Comparison of ENCODE assay signal across 9 cellular contexts in the genomic region with DNA sequence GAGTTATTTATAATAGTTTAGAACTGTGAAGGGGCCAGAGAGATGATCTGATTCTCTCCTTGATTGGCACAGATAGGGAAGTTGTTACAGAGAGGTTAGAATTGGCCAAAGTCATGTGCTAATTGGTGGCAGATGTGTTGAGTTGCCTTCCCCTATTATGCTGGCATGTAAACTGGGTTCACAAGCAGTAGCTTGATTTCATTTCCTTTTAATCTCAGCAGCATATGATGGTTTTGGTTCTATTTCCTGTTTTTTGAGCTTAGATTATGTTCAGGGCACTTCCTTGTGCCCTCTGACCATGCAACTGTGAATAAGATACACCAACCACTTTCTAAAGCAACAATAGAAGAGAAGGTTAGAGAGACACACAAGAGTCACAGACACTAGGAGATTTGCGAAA. TPM values are rescaled to one million over a fixed set of nuclear protein-coding genes. Genes with fewer than 3 reads are reported as not detected.
DNase-seq lines count a peak whose midpoint lies in the region; ATAC-seq, FAIRE-seq and TF ChIP-seq lines count a peak whose summit lies in the region.
"Had no signal": no experiment of that assay in that cellular context is flagged by ENCODE, and none has a peak within 500 bp of the region (broad histone marks: within the 10 kb centered on the region; RNA-seq: fewer than 3 reads in every experiment).

No MANE protein-coding gene starts in this region.

- TF ChIP-seq CTCF in GM12878 (IDR thresholded peaks at IDR 0.05 in 2 of 3, conservative IDR thresholded peaks at IDR 0.05 in 1 of 3; ENCODE audit: control insufficient read depth in 2 of 3, extremely low read depth in 1 of 3, insufficient read depth in 1 of 3, low read depth in 3 of 3, low read length in 3 of 3): no peak

- ATAC-seq in GM19463 (IDR thresholded peaks at IDR 0.05; ENCODE audit: unreplicated experiment): peak; percentile 82
- ATAC-seq in HG03354 (IDR thresholded peaks at IDR 0.05; ENCODE audit: poor library complexity, severe bottlenecking, unreplicated experiment): peak; percentile 92
- ATAC-seq in GM12878: peak; percentile 89

- POLR2A ChIA-PET in GM12878 (lab: Charles Lee): interaction anchor here (0.8 to 1.1 kb wide), 2 partner anchors 10 to 16 kb away, joined by 3 read pairs; partner anchors contain the start of gene HPS3

- H3K27me3 ChIP-seq in GM12878 (replicated peaks in 1 of 2; ENCODE audit: control insufficient read depth in 2 of 2, insufficient read depth in 2 of 2, low read length in 1 of 2): no peaks in the 10 kb centered on the region

- peak overlapping the region; percentile 5; the same call in 1 of the 2 replicates for H3K4me2 ChIP-seq in GM12878 (ENCODE audit: control insufficient read depth, insufficient read depth)

- DNase-seq in Ammon's horn (ENCODE audit: low spot score) (peak; percentile 48), GM12878 (ENCODE audit: low read depth, low spot score) (no peak), head of caudate nucleus (no peak), NCI-H1436 treated with DMSO at 0.1 percent for 48 hours (lab: John Stamatoyannopoulos, UW) (no peak), activated gamma-delta T cell (lab: John Stamatoyannopoulos, UW) (no peak), hepatic stellate cell (ENCODE audit: low spot score) (no peak)

- TF ChIP-seq EP300 in GM12878 (IDR thresholded peaks at IDR 0.05; ENCODE audit: borderline replicate concordance in 1 of 2, control insufficient read depth in 1 of 2, low read depth in 2 of 2, low read length in 2 of 2): no peak

- H3K4me1 ChIP-seq in GM12878 (ENCODE audit: control insufficient read depth, insufficient read depth, low read length): peaks cover 16% of the 10 kb centered on the region; the same call in 1 of the 2 replicates

- 88% methylated on average over 1 of the region's 1 CpG for WGBS in GM12878 (ENCODE audit: insufficient coverage, insufficient replicate concordance, low lambda C conversion rate, missing lambda C conversion rate)

- H3K36me3 ChIP-seq in GM12878 (ENCODE audit: control insufficient read depth in 2 of 2, insufficient read depth in 2 of 2, low read length in 1 of 2): peaks cover 0 to 2% of the 10 kb centered on the region in 2 experiments; a peak in 1 of 4 replicates

- no peak overlapping the region for H3K9ac ChIP-seq in GM12878 (ENCODE audit: control insufficient read depth, insufficient read depth, low read length)

- no peak for TF ChIP-seq POLR2A in GM12878 (IDR thresholded peaks at IDR 0.05; ENCODE audit: low read depth, low read length)

- H3K27ac ChIP-seq in GM12878 (ENCODE audit: control insufficient read depth, insufficient read depth): no peak overlapping the region
- H3K27ac ChIP-seq: epithelial cell of prostate had no signal

- in situ Hi-C loops in GM12878 (cut with MboI): no loop called here

- no peaks in the 10 kb centered on the region for H3K9me3 ChIP-seq in GM12878 (replicated peaks; ENCODE audit: control insufficient read depth, insufficient read depth, low read length)

- SMC1A ChIA-PET in GM12878 (lab: Charles Lee; ENCODE audit: uncharacterized antibody, unreplicated experiment): interaction anchor here (1.0 to 1.5 kb wide), 5 partner anchors 12 to 24 kb away, joined by 3 to 7 read pairs (median 3); no protein-coding TSS in a partner anchor

- no peak overlapping the region for H2AFZ ChIP-seq in GM12878 (ENCODE audit: control insufficient read depth, low read depth, low read length)

- no peaks in the 10 kb centered on the region for H4K20me1 ChIP-seq in GM12878 (ENCODE audit: control insufficient read depth, insufficient read depth)

- intact Hi-C loops in GM12878 (cut with micrococcal nuclease; ENCODE audit: unreplicated experiment) (no loop called here), head of caudate nucleus (cut with DNase I) (no loop called here)

- RAD21 ChIA-PET in GM12878 (lab: Charles Lee; ENCODE audit: unreplicated experiment): interaction anchor here (0.9 to 1.6 kb wide), 3 partner anchors 16 to 129 kb away, joined by 3 to 5 read pairs (median 3); partner anchors contain the start of gene HPS3

- H3K4me3 ChIP-seq in GM12878: no peak overlapping the region

- TF ChIP-seq RAD21 in GM12878 (IDR thresholded peaks at IDR 0.05; ENCODE audit: insufficient read depth, low read depth, low read length): no peak

- FAIRE-seq in GM12878 (lab: Jason Lieb, UNC): no peak

- CTCF ChIA-PET in GM12878 (lab: Yijun Ruan, JAX): interaction anchor here (0.9 to 1.9 kb wide), 2 partner anchors 23 to 26 kb away, joined by 3 to 15 read pairs; no protein-coding TSS in a partner anchor

- BruUV-seq in GM12878 (replicated peaks; lab: Mats Ljungman, UMichigan): no TSS peak

- H3K79me2 ChIP-seq in GM12878 (ENCODE audit: control insufficient read depth, insufficient read depth, low read length): no peaks in the 10 kb centered on the region

TF ChIP-seq in GM12878, 131 proteins besides CTCF, POLR2A, EP300 and RAD21:
- TF ChIP-seq ETV6 (conservative IDR thresholded peaks at IDR 0.05 in 1 of 2, IDR thresholded peaks at IDR 0.05 in 1 of 2; ENCODE audit: borderline replicate concordance in 1 of 2, low read depth in 1 of 2) (peak in 1 of 2 experiments; percentile 38; a peak in 1 of 4 replicates), MYC (IDR thresholded peaks at IDR 0.05; ENCODE audit: insufficient read depth, insufficient read length, insufficient replicate concordance, low read length, severe bottlenecking) (no peak), PAX5 (IDR thresholded peaks at IDR 0.05; ENCODE audit: borderline replicate concordance, low read depth, low read length) (no peak), SPI1 (IDR thresholded peaks at IDR 0.05; ENCODE audit: borderline replicate concordance, insufficient read depth, low read depth, low read length) (peak; percentile 58; the same call in 1 of the 2 replicates), ZSCAN29 (IDR thresholded peaks at IDR 0.05) (no peak), SREBF1 (IDR thresholded peaks at IDR 0.05; ENCODE audit: low read length) (no peak)
- TF ChIP-seq, protein P1, sequence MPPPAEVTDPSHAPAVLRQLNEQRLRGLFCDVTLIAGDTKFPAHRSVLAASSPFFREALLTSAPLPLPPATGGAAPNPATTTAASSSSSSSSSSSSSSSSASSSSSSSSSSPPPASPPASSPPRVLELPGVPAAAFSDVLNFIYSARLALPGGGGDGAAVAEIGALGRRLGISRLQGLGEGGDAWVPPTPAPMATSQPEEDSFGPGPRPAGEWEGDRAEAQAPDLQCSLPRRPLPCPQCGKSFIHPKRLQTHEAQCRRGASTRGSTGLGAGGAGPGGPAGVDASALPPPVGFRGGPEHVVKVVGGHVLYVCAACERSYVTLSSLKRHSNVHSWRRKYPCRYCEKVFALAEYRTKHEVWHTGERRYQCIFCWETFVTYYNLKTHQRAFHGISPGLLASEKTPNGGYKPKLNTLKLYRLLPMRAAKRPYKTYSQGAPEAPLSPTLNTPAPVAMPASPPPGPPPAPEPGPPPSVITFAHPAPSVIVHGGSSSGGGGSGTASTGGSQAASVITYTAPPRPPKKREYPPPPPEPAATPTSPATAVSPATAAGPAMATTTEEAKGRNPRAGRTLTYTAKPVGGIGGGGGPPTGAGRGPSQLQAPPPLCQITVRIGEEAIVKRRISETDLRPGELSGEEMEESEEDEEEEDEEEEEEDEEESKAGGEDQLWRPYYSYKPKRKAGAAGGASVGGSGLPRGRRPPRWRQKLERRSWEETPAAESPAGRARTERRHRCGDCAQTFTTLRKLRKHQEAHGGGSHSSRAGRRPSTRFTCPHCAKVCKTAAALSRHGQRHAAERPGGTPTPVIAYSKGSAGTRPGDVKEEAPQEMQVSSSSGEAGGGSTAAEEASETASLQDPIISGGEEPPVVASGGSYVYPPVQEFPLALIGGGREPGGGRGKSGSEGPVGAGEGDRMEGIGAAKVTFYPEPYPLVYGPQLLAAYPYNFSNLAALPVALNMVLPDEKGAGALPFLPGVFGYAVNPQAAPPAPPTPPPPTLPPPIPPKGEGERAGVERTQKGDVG (CRISPR knock-in tag; IDR thresholded peaks at IDR 0.05): no peak
TF ChIP-seq in GM12878: peak in this region for 2.

RNA-seq across cellular contexts. Expression of gene HPS3, which starts 16.5 kb away (rescaled TPM):
- total RNA-seq in GM12878 (2013; cell fraction: nucleolus; rRNA removed): 35.9 and 38.1 TPM in 2 replicates
- 14.4 and 15.8 TPM in 2 replicates for total RNA-seq in GM12878 (2014; rRNA removed)
- 15.2 and 15.4 TPM in 2 replicates for total RNA-seq in GM12878 (2014; rRNA removed; fragmentation: Illumina TruSeq; extraction: Trizol)
- total RNA-seq in GM12878 (2021): 11.9 and 12.9 TPM in 2 replicates
- 5.8 TPM for polyA plus RNA-seq in GM12878 (2011; ENCODE audit: low read depth)
- 24.5 and 30.5 TPM in 2 replicates for polyA plus RNA-seq in GM12878 (2011; rRNA removed)
- polyA plus RNA-seq in GM12878 (2011; cell fraction: cytosol; rRNA removed): 14.8 and 16.0 TPM in 2 replicates
- polyA plus RNA-seq in GM12878 (2011; cell fraction: nucleus; rRNA removed): 22.1 and 25.7 TPM in 2 replicates
- 6.8 and 10.2 TPM in 2 replicates for polyA plus RNA-seq in GM12878 (2012)
- 15.9 and 19.3 TPM in 2 replicates for polyA plus RNA-seq in GM12878 (2014; fragmentation: Illumina TruSeq; extraction: Trizol)
- 1 to 10 TPM; 2.7 to 4.5 TPM for polyA plus RNA-seq in GM12878 (2014; fragmentation: Nextera tagmentation; extraction: Ambion mirVana)
- polyA plus RNA-seq in GM12878 (2014; rRNA removed): 12.0 and 12.9 TPM in 2 replicates
- polyA plus RNA-seq in GM12878 (2016; fragmentation: Nextera tagmentation; extraction: Ambion mirVana): 10 to 100 TPM; 21.8 to 26.5 TPM
- polyA minus RNA-seq in GM12878 (2011; rRNA and poly(A)+ RNA removed): 25.0 and 25.9 TPM in 2 replicates
- polyA minus RNA-seq in GM12878 (2011; cell fraction: cytosol; rRNA and poly(A)+ RNA removed): 9.2 and 10.7 TPM in 2 replicates
- 18.5 and 25.5 TPM in 2 replicates for polyA minus RNA-seq in GM12878 (2011; cell fraction: nucleus; rRNA and poly(A)+ RNA removed)

RNA-seq across cellular contexts. Expression of gene HLTF, which starts 59.6 kb away (rescaled TPM):
- total RNA-seq in GM12878 (2013; cell fraction: nucleolus; rRNA removed): 50.0 and 51.5 TPM in 2 replicates
- 30.5 and 38.4 TPM in 2 replicates for total RNA-seq in GM12878 (2014; rRNA removed)
- 41.6 and 44.6 TPM in 2 replicates for total RNA-seq in GM12878 (2014; rRNA removed; fragmentation: Illumina TruSeq; extraction: Trizol)
- total RNA-seq in GM12878 (2021): 40.1 and 43.0 TPM in 2 replicates
- polyA plus RNA-seq in GM12878 (2011; ENCODE audit: low read depth): 8.6 TPM
- 32.8 and 60.8 TPM in 2 replicates for polyA plus RNA-seq in GM12878 (2011; rRNA removed)
- 10.1 and 11.7 TPM in 2 replicates for polyA plus RNA-seq in GM12878 (2011; cell fraction: cytosol; rRNA removed)
- polyA plus RNA-seq in GM12878 (2011; cell fraction: nucleus; rRNA removed): 25.3 and 27.7 TPM in 2 replicates
- 11.3 and 21.5 TPM in 2 replicates for polyA plus RNA-seq in GM12878 (2012)
- 30.4 and 35.8 TPM in 2 replicates for polyA plus RNA-seq in GM12878 (2014; fragmentation: Illumina TruSeq; extraction: Trizol)
- polyA plus RNA-seq in GM12878 (2014; fragmentation: Nextera tagmentation; extraction: Ambion mirVana): 10 to 100 TPM; 13.7 to 26.8 TPM
- polyA plus RNA-seq in GM12878 (2014; rRNA removed): 17.9 and 24.7 TPM in 2 replicates
- 10 to 100 TPM; 43.6 to 50.4 TPM for polyA plus RNA-seq in GM12878 (2016; fragmentation: Nextera tagmentation; extraction: Ambion mirVana)
- 18.6 and 29.3 TPM in 2 replicates for polyA minus RNA-seq in GM12878 (2011; rRNA and poly(A)+ RNA removed)
- 12.6 and 15.6 TPM in 2 replicates for polyA minus RNA-seq in GM12878 (2011; cell fraction: cytosol; rRNA and poly(A)+ RNA removed)
- polyA minus RNA-seq in GM12878 (2011; cell fraction: nucleus; rRNA and poly(A)+ RNA removed): 14.4 and 21.3 TPM in 2 replicates
